ENCODE assay signal across 8 cellular contexts in the genomic region with DNA sequence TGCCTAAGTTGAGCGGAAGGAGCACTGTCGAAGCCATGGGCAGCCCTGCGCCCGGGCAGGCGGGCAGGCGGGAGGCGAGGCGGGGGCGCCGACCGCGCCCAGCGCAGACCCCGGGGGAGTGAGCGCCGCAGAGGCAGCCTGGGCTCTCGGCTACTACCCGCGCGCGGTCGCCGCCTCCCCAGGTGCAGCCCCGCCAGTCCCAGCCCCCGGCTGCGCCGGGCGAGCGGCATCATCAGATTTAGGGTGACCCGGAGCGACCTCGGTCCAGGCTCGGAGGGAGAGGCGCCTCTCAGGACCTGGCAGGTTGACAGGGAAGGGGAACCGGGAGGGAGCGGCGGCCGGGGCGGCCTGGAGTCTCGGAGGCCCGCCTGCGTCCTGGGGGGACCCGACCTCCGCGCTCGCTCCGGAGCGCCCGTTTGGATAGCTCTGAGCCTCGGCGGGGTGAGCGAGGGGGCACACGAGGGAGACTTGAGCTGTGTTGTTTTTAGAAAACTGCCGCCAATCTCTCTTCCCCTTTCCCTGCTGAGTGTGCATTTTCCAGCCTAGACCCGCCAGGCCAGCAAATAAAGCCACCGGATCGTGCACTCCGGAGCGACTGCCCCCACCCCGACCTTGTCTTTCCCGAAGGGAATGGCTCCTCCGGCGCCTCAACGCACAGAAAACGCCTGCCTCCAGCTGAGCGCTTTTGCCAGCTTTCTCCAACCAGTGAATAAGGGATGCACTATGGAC. TPM values are rescaled to one million over a fixed set of nuclear protein-coding genes. Genes with fewer than 3 reads are reported as not detected.
DNase-seq lines count a peak whose midpoint lies in the region; ATAC-seq and TF ChIP-seq lines count a peak whose summit lies in the region.

No MANE protein-coding gene starts in this region.

- H3K9me3 ChIP-seq in esophagus squamous epithelium: no peaks in the 10 kb centered on the region
- no peaks in the 10 kb centered on the region for H3K9me3 ChIP-seq in muscle layer of colon (ENCODE audit: low read length)

- peaks cover 76% of the 10 kb centered on the region for H3K27me3 Mint-ChIP-seq in T-helper 1 cell treated with Interleukin-12 subunit alpha and Interleukin-12 subunit beta and Interleukin-4 antibody, amounts not matched to agents 30 μg/mL and 1 μg/mL, for 36 hours (ENCODE audit: low read depth)

- H3K27me3 ChIP-seq in esophagus squamous epithelium (peaks cover 0 to 27% (median 0%) of the 10 kb centered on the region in 4 donors), muscle layer of colon (ENCODE audit: control insufficient read depth in 1 of 2, insufficient read depth in 2 of 2, low read length in 2 of 2) (no peaks in the 10 kb centered on the region)

- no peaks in the 10 kb centered on the region for H3K36me3 Mint-ChIP-seq in T-helper 1 cell treated with Interleukin-12 subunit alpha and Interleukin-12 subunit beta and Interleukin-4 antibody, amounts not matched to agents 30 μg/mL and 1 μg/mL, for 36 hours (ENCODE audit: low read depth)

- peak; percentile 1 for ATAC-seq in SK-N-SH treated with all-trans-retinoic acid at 6 μM for 48 hours
- no peak for ATAC-seq in GM18519 (IDR thresholded peaks at IDR 0.05; ENCODE audit: low FRiP score, unreplicated experiment)

- H3K4me3 Mint-ChIP-seq in T-helper 1 cell treated with Interleukin-12 subunit alpha and Interleukin-12 subunit beta and Interleukin-4 antibody, amounts not matched to agents 30 μg/mL and 1 μg/mL, for 36 hours: peak overlapping the region; percentile 33

- no peak for DNase-seq in T-helper 1 cell
- no peak for DNase-seq in esophagus squamous epithelium (lab: John Stamatoyannopoulos, UW)
- DNase-seq in NCI-H2081 (lab: John Stamatoyannopoulos, UW): no peak
- DNase-seq in UCSD-AML1 (lab: John Stamatoyannopoulos, UW; ENCODE audit: unreplicated experiment): no peak

- TF ChIP-seq POLR2A in esophagus squamous epithelium (IDR thresholded peaks at IDR 0.05): no peak

- no peaks in the 10 kb centered on the region for H3K9me3 Mint-ChIP-seq in T-helper 1 cell treated with Interleukin-12 subunit alpha and Interleukin-12 subunit beta and Interleukin-4 antibody, amounts not matched to agents 30 μg/mL and 1 μg/mL, for 36 hours

- H3K27ac ChIP-seq in esophagus squamous epithelium (peak overlapping the region; percentile 73 to 95 (median 92)), muscle layer of colon (ENCODE audit: low read depth, low read length) (peak overlapping the region; percentile 80)

- H3K27ac Mint-ChIP-seq in T-helper 1 cell treated with Interleukin-12 subunit alpha and Interleukin-12 subunit beta and Interleukin-4 antibody, amounts not matched to agents 30 μg/mL and 1 μg/mL, for 36 hours: no peak overlapping the region

- intact Hi-C loops in esophagus squamous epithelium (cut with DNase I): loop anchor here (10.0 kb wide), 1 partner anchor 1298 kb away; no protein-coding TSS in a partner anchor

- WGBS in esophagus squamous epithelium, 2 donors: 3 to 6% methylated on average over 14 to 21 of the region's 66 CpGs

- peaks cover 6% of the 10 kb centered on the region for H3K4me1 Mint-ChIP-seq in T-helper 1 cell treated with Interleukin-12 subunit alpha and Interleukin-12 subunit beta and Interleukin-4 antibody, amounts not matched to agents 30 μg/mL and 1 μg/mL, for 36 hours (ENCODE audit: low read depth)

- peak in 1 of 6 experiments; percentile 17 for TF ChIP-seq CTCF in esophagus squamous epithelium (IDR thresholded peaks at IDR 0.05)

- H3K4me1 ChIP-seq in esophagus squamous epithelium (peaks cover 9 to 69% (median 14%) of the 10 kb centered on the region in 3 donors), muscle layer of colon (ENCODE audit: insufficient read depth, low read length) (peaks cover 20% of the 10 kb centered on the region)

- peak overlapping the region; percentile 46 for H3K9ac ChIP-seq in muscle layer of colon (ENCODE audit: low read length)

- H3K4me3 ChIP-seq in esophagus squamous epithelium (peak overlapping the region; percentile 48 to 87 (median 74)), muscle layer of colon (ENCODE audit: low read depth in 1 of 2, low read length in 2 of 2) (peak overlapping the region; percentile 66 to 82)

- no peaks in the 10 kb centered on the region for H3K36me3 ChIP-seq in esophagus squamous epithelium
- no peaks in the 10 kb centered on the region for H3K36me3 ChIP-seq in muscle layer of colon (ENCODE audit: insufficient read depth, low read length)

TF ChIP-seq in SK-N-SH treated with all-trans-retinoic acid at 6 μM for 48 hours, 23 proteins besides CTCF, POLR2A, EP300 and RAD21:
- TF ChIP-seq PPARA (CRISPR knock-in tag; IDR thresholded peaks at IDR 0.05; ENCODE audit: borderline replicate concordance) (no peak), GLIS3 (CRISPR knock-in tag; IDR thresholded peaks at IDR 0.05) (no peak), ZC3H10 (CRISPR knock-in tag; IDR thresholded peaks at IDR 0.05) (no peak), SNAI2 (CRISPR knock-in tag; IDR thresholded peaks at IDR 0.05) (no peak), ZNF70 (CRISPR knock-in tag; IDR thresholded peaks at IDR 0.05) (no peak), ZNF565 (CRISPR knock-in tag; conservative IDR thresholded peaks at IDR 0.05; ENCODE audit: low read depth) (no peak), TOX (CRISPR knock-in tag; IDR thresholded peaks at IDR 0.05; ENCODE audit: borderline replicate concordance) (no peak), ISL1 (CRISPR knock-in tag; IDR thresholded peaks at IDR 0.05) (no peak), ESRRG (CRISPR knock-in tag; IDR thresholded peaks at IDR 0.05) (no peak), CSRNP3 (CRISPR knock-in tag; IDR thresholded peaks at IDR 0.05) (no peak), ZFP3 (CRISPR knock-in tag; IDR thresholded peaks at IDR 0.05) (no peak), CSDC2 (CRISPR knock-in tag; IDR thresholded peaks at IDR 0.05) (no peak)
- TF ChIP-seq, protein P1, sequence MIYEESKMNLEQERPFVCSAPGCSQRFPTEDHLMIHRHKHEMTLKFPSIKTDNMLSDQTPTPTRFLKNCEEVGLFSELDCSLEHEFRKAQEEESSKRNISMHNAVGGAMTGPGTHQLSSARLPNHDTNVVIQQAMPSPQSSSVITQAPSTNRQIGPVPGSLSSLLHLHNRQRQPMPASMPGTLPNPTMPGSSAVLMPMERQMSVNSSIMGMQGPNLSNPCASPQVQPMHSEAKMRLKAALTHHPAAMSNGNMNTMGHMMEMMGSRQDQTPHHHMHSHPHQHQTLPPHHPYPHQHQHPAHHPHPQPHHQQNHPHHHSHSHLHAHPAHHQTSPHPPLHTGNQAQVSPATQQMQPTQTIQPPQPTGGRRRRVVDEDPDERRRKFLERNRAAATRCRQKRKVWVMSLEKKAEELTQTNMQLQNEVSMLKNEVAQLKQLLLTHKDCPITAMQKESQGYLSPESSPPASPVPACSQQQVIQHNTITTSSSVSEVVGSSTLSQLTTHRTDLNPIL (CRISPR knock-in tag; IDR thresholded peaks at IDR 0.05; ENCODE audit: low read depth): no peak
TF ChIP-seq in SK-N-SH treated with all-trans-retinoic acid at 6 μM for 48 hours: peak in this region for 0.

RNA-seq across cellular contexts. Expression of gene NRP1, which starts 2.3 kb away (rescaled TPM):
- total RNA-seq in esophagus squamous epithelium: 10 to 100 TPM in 2 of 4 donors, 1 to 10 TPM in 2; 3.1 to 27.7 (median 12.0) TPM
